Comparison of ENCODE assay signal across 1 cellular context in genomic region chr10:100286051-100287033, GRCh38.
TF ChIP-seq lines count a peak whose summit lies in the region.

TSS of gene BLOC1S2 (minus strand) at chr10:100286680. CDS start at chr10:100286659, 21 bp downstream.

TF ChIP-seq in HepG2, 621 proteins besides CTCF, POLR2A, EP300 and RAD21 (continued from another document and continues in another):
- 0 out of 2 replicates have a peak, but pooled peaks have one; percentile 12 for TF ChIP-seq ETV6 (CRISPR knock-in tag; conservative IDR thresholded peaks at IDR 0.05)
- no peak for TF ChIP-seq MTA3 (CRISPR knock-in tag; IDR thresholded peaks at IDR 0.05)
- TF ChIP-seq ZZZ3 (CRISPR knock-in tag; IDR thresholded peaks at IDR 0.05; ENCODE audit: borderline replicate concordance) = no peak; the same call in 1 of the 2 replicates
- TF ChIP-seq, protein P1, sequence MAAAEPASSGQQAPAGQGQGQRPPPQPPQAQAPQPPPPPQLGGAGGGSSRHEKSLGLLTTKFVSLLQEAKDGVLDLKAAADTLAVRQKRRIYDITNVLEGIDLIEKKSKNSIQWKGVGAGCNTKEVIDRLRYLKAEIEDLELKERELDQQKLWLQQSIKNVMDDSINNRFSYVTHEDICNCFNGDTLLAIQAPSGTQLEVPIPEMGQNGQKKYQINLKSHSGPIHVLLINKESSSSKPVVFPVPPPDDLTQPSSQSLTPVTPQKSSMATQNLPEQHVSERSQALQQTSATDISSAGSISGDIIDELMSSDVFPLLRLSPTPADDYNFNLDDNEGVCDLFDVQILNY (CRISPR knock-in tag; conservative IDR thresholded peaks at IDR 0.05) = no peak
- peak; percentile 86 for TF ChIP-seq SNAPC4 (CRISPR knock-in tag; IDR thresholded peaks at IDR 0.05)
- TF ChIP-seq ZNF7 (CRISPR knock-in tag; IDR thresholded peaks at IDR 0.05) = no peak
- no peak for TF ChIP-seq ZNF460 (CRISPR knock-in tag; IDR thresholded peaks at IDR 0.05; ENCODE audit: borderline replicate concordance)
- no peak for TF ChIP-seq SMC3 (IDR thresholded peaks at IDR 0.05; ENCODE audit: low read length)
- no peak for TF ChIP-seq ZNF710 (CRISPR knock-in tag; IDR thresholded peaks at IDR 0.05; ENCODE audit: borderline replicate concordance)
- no peak for TF ChIP-seq KDM1A (CRISPR knock-in tag; IDR thresholded peaks at IDR 0.05)
- TF ChIP-seq ASH2L (IDR thresholded peaks at IDR 0.05; ENCODE audit: insufficient read length, low read depth, low read length) = peak; percentile 84
- no peak; the same call in 1 of the 2 replicates for TF ChIP-seq MNT (IDR thresholded peaks at IDR 0.05)
- peak; percentile 85; the same call in 1 of the 2 replicates for TF ChIP-seq FOXC1 (CRISPR knock-in tag; IDR thresholded peaks at IDR 0.05; ENCODE audit: borderline replicate concordance)
- TF ChIP-seq, protein P2, sequence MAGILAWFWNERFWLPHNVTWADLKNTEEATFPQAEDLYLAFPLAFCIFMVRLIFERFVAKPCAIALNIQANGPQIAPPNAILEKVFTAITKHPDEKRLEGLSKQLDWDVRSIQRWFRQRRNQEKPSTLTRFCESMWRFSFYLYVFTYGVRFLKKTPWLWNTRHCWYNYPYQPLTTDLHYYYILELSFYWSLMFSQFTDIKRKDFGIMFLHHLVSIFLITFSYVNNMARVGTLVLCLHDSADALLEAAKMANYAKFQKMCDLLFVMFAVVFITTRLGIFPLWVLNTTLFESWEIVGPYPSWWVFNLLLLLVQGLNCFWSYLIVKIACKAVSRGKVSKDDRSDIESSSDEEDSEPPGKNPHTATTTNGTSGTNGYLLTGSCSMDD (CRISPR knock-in tag; IDR thresholded peaks at IDR 0.05) = no peak
- TF ChIP-seq ZNF713 (CRISPR knock-in tag; IDR thresholded peaks at IDR 0.05) = peak; percentile 87; the same call in 1 of the 2 replicates
- TF ChIP-seq GATAD2A (CRISPR knock-in tag; IDR thresholded peaks at IDR 0.05) = peak; percentile 9; the same call in 1 of the 2 replicates
- TF ChIP-seq TFAP4 (IDR thresholded peaks at IDR 0.05; ENCODE audit: borderline replicate concordance, low read depth) = peak; percentile 30; the same call in 1 of the 2 replicates
- peak; percentile 92; the same call in 1 of the 2 replicates for TF ChIP-seq NFKB2 (CRISPR knock-in tag; IDR thresholded peaks at IDR 0.05; ENCODE audit: borderline replicate concordance)
- TF ChIP-seq MBNL3 (CRISPR knock-in tag; conservative IDR thresholded peaks at IDR 0.05) = no peak
- no peak for TF ChIP-seq ZNF652 (CRISPR knock-in tag; IDR thresholded peaks at IDR 0.05; ENCODE audit: borderline replicate concordance, low read depth)
- peak; percentile 75 for TF ChIP-seq HOXA5 (CRISPR knock-in tag; IDR thresholded peaks at IDR 0.05)
- TF ChIP-seq BCL6 (CRISPR knock-in tag; IDR thresholded peaks at IDR 0.05) = peak; percentile 18; the same call in 1 of the 2 replicates
- TF ChIP-seq PRPF4 (IDR thresholded peaks at IDR 0.05; ENCODE audit: low read depth, low read length, poor library complexity, severe bottlenecking) = no peak
- peak; percentile 68; the same call in 1 of the 2 replicates for TF ChIP-seq ZNF564 (CRISPR knock-in tag; IDR thresholded peaks at IDR 0.05)
- TF ChIP-seq ZNF747 (CRISPR knock-in tag; IDR thresholded peaks at IDR 0.05; ENCODE audit: borderline replicate concordance) = peak; percentile 77; the same call in 1 of the 2 replicates
- TF ChIP-seq ZNF773 (CRISPR knock-in tag; IDR thresholded peaks at IDR 0.05; ENCODE audit: borderline replicate concordance) = no peak
- no peak for TF ChIP-seq ATAD3A (CRISPR knock-in tag; IDR thresholded peaks at IDR 0.05)
- TF ChIP-seq SRSF1 (optimal IDR thresholded peaks at IDR 0.05; ENCODE audit: low read depth, low read length) = no peak
- no peak for TF ChIP-seq SMARCE1 (IDR thresholded peaks at IDR 0.05; ENCODE audit: borderline replicate concordance)
- TF ChIP-seq ZNF775 (CRISPR knock-in tag; IDR thresholded peaks at IDR 0.05; ENCODE audit: borderline replicate concordance) = no peak
- no peak for TF ChIP-seq FUBP1 (CRISPR knock-in tag; IDR thresholded peaks at IDR 0.05; ENCODE audit: borderline replicate concordance)
- no peak for TF ChIP-seq ZNF780A (CRISPR knock-in tag; IDR thresholded peaks at IDR 0.05)
- no peak; the same call in 1 of the 2 replicates for TF ChIP-seq HNF1B (CRISPR knock-in tag; IDR thresholded peaks at IDR 0.05)
- TF ChIP-seq, protein P3, sequence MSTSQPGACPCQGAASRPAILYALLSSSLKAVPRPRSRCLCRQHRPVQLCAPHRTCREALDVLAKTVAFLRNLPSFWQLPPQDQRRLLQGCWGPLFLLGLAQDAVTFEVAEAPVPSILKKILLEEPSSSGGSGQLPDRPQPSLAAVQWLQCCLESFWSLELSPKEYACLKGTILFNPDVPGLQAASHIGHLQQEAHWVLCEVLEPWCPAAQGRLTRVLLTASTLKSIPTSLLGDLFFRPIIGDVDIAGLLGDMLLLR (CRISPR knock-in tag; IDR thresholded peaks at IDR 0.05) = peak; percentile 64
- 0 out of 2 replicates have a peak, but pooled peaks have one; percentile 10 for TF ChIP-seq SMAD3 (CRISPR knock-in tag; IDR thresholded peaks at IDR 0.05)
- TF ChIP-seq NKX3-1 (CRISPR knock-in tag; IDR thresholded peaks at IDR 0.05) = peak; percentile 69; the same call in 1 of the 2 replicates
- no peak for TF ChIP-seq ZSCAN9 (CRISPR knock-in tag; IDR thresholded peaks at IDR 0.05; ENCODE audit: borderline replicate concordance)
- TF ChIP-seq NFRKB (IDR thresholded peaks at IDR 0.05) = no peak
- TF ChIP-seq, protein P4, sequence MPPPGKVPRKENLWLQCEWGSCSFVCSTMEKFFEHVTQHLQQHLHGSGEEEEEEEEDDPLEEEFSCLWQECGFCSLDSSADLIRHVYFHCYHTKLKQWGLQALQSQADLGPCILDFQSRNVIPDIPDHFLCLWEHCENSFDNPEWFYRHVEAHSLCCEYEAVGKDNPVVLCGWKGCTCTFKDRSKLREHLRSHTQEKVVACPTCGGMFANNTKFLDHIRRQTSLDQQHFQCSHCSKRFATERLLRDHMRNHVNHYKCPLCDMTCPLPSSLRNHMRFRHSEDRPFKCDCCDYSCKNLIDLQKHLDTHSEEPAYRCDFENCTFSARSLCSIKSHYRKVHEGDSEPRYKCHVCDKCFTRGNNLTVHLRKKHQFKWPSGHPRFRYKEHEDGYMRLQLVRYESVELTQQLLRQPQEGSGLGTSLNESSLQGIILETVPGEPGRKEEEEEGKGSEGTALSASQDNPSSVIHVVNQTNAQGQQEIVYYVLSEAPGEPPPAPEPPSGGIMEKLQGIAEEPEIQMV (CRISPR knock-in tag; IDR thresholded peaks at IDR 0.05; ENCODE audit: low read depth) = peak; percentile 72; the same call in 1 of the 2 replicates
- TF ChIP-seq ELF4 (CRISPR knock-in tag; IDR thresholded peaks at IDR 0.05; ENCODE audit: borderline replicate concordance) = peak; percentile 40; the same call in 1 of the 2 replicates
- no peak for TF ChIP-seq ZNF207 (IDR thresholded peaks at IDR 0.05; ENCODE audit: borderline replicate concordance)
- no peak; the same call in 1 of the 2 replicates for TF ChIP-seq ZFP41 (CRISPR knock-in tag; IDR thresholded peaks at IDR 0.05; ENCODE audit: borderline replicate concordance)
- TF ChIP-seq ZNF205 (CRISPR knock-in tag; IDR thresholded peaks at IDR 0.05) = no peak
- 0 out of 2 replicates have a peak, but pooled peaks have one; percentile 80 for TF ChIP-seq ZNF83 (CRISPR knock-in tag; IDR thresholded peaks at IDR 0.05; ENCODE audit: borderline replicate concordance)
- TF ChIP-seq MXI1 (IDR thresholded peaks at IDR 0.05; ENCODE audit: borderline replicate concordance, low read depth, low read length) = peak; percentile 22; the same call in 1 of the 3 replicates
- TF ChIP-seq RCOR2 (CRISPR knock-in tag; IDR thresholded peaks at IDR 0.05) = no peak
